ENCODE assay signal across 2 cellular contexts in genomic region chrX:119015407-119016242, GRCh38.
TF ChIP-seq lines count a peak whose summit lies in the region.

No MANE protein-coding gene starts in this region.

TF ChIP-seq in HepG2, 621 proteins besides CTCF, POLR2A, EP300 and RAD21:
- TF ChIP-seq PHF21A (CRISPR knock-in tag; IDR thresholded peaks at IDR 0.05) (no peak), FOSL2 (CRISPR knock-in tag; IDR thresholded peaks at IDR 0.05) (no peak)
TF ChIP-seq in HepG2: peak in this region for 0.

TF ChIP-seq in WTC11, 78 proteins besides CTCF, POLR2A, EP300 and RAD21:
- TF ChIP-seq ETV6 (CRISPR knock-in tag; IDR thresholded peaks at IDR 0.05) (no peak), GTF2I (CRISPR knock-in tag; conservative IDR thresholded peaks at IDR 0.05) (no peak), ZNF416 (CRISPR knock-in tag; IDR thresholded peaks at IDR 0.05) (no peak), RELA (CRISPR knock-in tag; IDR thresholded peaks at IDR 0.05; ENCODE audit: borderline replicate concordance) (no peak), ZNF317 (CRISPR knock-in tag; IDR thresholded peaks at IDR 0.05; ENCODE audit: borderline replicate concordance, low read depth) (no peak), ZNF281 (CRISPR knock-in tag; IDR thresholded peaks at IDR 0.05) (no peak), ZNF396 (CRISPR knock-in tag; IDR thresholded peaks at IDR 0.05; ENCODE audit: borderline replicate concordance) (no peak), MXD4 (CRISPR knock-in tag; IDR thresholded peaks at IDR 0.05; ENCODE audit: borderline replicate concordance) (no peak), ZSCAN18 (CRISPR knock-in tag; IDR thresholded peaks at IDR 0.05) (no peak), CBFB (CRISPR knock-in tag; IDR thresholded peaks at IDR 0.05; ENCODE audit: low read depth) (no peak), IRF1 (CRISPR knock-in tag; IDR thresholded peaks at IDR 0.05) (no peak)
